8 cellular contexts compared by ENCODE assay signal in the genomic region with DNA sequence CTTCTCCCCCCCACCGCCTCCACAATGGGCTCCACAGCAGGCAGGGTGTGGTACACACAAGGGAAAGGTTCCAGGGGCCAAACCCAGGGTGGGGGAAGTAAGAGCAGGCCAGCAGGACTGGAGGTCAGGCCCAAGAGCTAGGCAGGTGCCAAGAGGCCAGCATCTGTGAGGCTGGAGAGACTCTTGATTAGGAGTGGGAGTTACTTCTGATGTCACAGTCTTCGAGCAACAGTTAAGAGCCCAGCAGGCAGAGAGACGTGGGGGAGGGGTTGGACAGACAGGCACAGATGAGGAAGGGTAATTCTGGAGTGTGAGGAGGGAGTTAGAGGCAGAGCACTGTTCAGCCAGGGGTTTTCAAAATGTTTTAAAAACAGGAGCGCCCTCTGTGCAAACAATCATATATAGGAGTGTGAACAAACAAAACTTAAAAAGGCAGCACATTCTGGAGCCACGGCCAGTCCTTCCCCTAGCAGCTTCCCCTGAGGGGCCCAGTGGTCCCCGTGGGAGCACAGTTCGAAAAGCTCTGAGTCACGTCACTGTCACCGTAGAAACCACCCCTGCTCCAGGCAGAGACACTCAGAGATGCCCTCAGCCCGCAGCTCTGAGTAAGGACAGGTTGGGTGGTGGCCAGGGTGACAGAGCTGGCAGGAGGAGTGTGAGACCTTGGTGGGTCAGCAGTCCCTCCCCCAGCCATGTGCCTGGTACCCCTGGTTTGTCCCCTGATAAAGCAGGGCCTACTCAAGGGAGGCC. TPM values are rescaled to one million over a fixed set of nuclear protein-coding genes. Genes with fewer than 3 reads are reported as not detected.
A peak's percentile ranks its signal among the peaks of the same experiment; 100 is the strongest.
DNase-seq lines count a peak whose midpoint lies in the region; ATAC-seq and TF ChIP-seq lines count a peak whose summit lies in the region.

No MANE protein-coding gene starts in this region.

- DNase-seq in EH (ENCODE audit: low read depth) (peak; percentile 88), type B pancreatic cell (ENCODE audit: extremely low spot score, unreplicated experiment) (no peak)
- no peak for DNase-seq in CD8-positive, alpha-beta T cell

- H3K36me3 ChIP-seq in OCI-LY3 (replicated peaks; ENCODE audit: low read depth, low read length) (no peaks in the 10 kb centered on the region), mesodermal cell (ENCODE audit: control insufficient read depth, insufficient read depth, low read length) (peaks cover 6% of the 10 kb centered on the region)
- no peaks in the 10 kb centered on the region for H3K36me3 ChIP-seq in CD8-positive, alpha-beta T cell (ENCODE audit: insufficient read depth, low read length)

- peak overlapping the region; percentile 32 for H3K4me3 Mint-ChIP-seq in type B pancreatic cell
- H3K4me3 Mint-ChIP-seq in CD8-positive, alpha-beta T cell: no peak overlapping the region

- no peak for TF ChIP-seq CTCF in OCI-LY3 (IDR thresholded peaks at IDR 0.05; ENCODE audit: low read depth, low read length)
- no peak for TF ChIP-seq CTCF in type B pancreatic cell (conservative IDR thresholded peaks at IDR 0.05)
- TF ChIP-seq CTCF in CD8-positive, alpha-beta T cell (IDR thresholded peaks at IDR 0.05): no peak

- POLR2A ChIA-PET in CD8-positive, alpha-beta T cell (lab: Charles Lee): no interaction called here

- H3K9me3 ChIP-seq in OCI-LY3 (ENCODE audit: insufficient read depth, low read length) (no peaks in the 10 kb centered on the region), mesodermal cell (ENCODE audit: control insufficient read depth, low read length) (no peaks in the 10 kb centered on the region)
- no peaks in the 10 kb centered on the region for H3K9me3 ChIP-seq in CD8-positive, alpha-beta T cell (ENCODE audit: low read length)

- H3K9ac ChIP-seq in OCI-LY3 (ENCODE audit: low read length): no peak overlapping the region

- no peaks in the 10 kb centered on the region for H3K79me2 ChIP-seq in OCI-LY3 (ENCODE audit: low read length)

- no peaks in the 10 kb centered on the region for H3K36me3 Mint-ChIP-seq in type B pancreatic cell
- H3K36me3 Mint-ChIP-seq in CD8-positive, alpha-beta T cell: peaks cover 24% of the 10 kb centered on the region

- 38 to 45% methylated on average over 8 to 9 of the region's 10 CpGs for WGBS in mesodermal cell (ENCODE audit: insufficient coverage in 2 of 2), 2 experiments

- no peaks in the 10 kb centered on the region for H3K9me3 Mint-ChIP-seq in type B pancreatic cell
- no peaks in the 10 kb centered on the region for H3K9me3 Mint-ChIP-seq in CD8-positive, alpha-beta T cell

- H3K27ac Mint-ChIP-seq in type B pancreatic cell: peak overlapping the region; percentile 80
- H3K27ac Mint-ChIP-seq in CD8-positive, alpha-beta T cell: no peak overlapping the region

- H3K4me3 ChIP-seq in OCI-LY3 (ENCODE audit: low read length) (no peak overlapping the region), mesodermal cell (ENCODE audit: extremely low read depth, insufficient read depth, low read length, poor library complexity, severe bottlenecking) (no peak overlapping the region)
- no peak overlapping the region for H3K4me3 ChIP-seq in CD8-positive, alpha-beta T cell (ENCODE audit: low read depth, low read length)

- no peak overlapping the region for H2AFZ ChIP-seq in OCI-LY3 (ENCODE audit: low read depth, low read length)

- peaks cover 22% of the 10 kb centered on the region for H3K4me1 Mint-ChIP-seq in type B pancreatic cell (ENCODE audit: unreplicated experiment)
- peaks cover 5% of the 10 kb centered on the region for H3K4me1 Mint-ChIP-seq in CD8-positive, alpha-beta T cell (ENCODE audit: low read depth)

- H3K4me1 ChIP-seq in OCI-LY3 (ENCODE audit: low read length): peaks cover 10% of the 10 kb centered on the region
- peaks cover 19% of the 10 kb centered on the region for H3K4me1 ChIP-seq in mesodermal cell (ENCODE audit: control insufficient read depth, insufficient read depth, low read length, poor library complexity, severe bottlenecking)
- no peaks in the 10 kb centered on the region for H3K4me1 ChIP-seq in CD8-positive, alpha-beta T cell (ENCODE audit: insufficient read depth, low read length)

- no peaks in the 10 kb centered on the region for H3K27me3 Mint-ChIP-seq in type B pancreatic cell
- no peaks in the 10 kb centered on the region for H3K27me3 Mint-ChIP-seq in CD8-positive, alpha-beta T cell (ENCODE audit: low read depth)

- no peaks in the 10 kb centered on the region for H3K27me3 ChIP-seq in OCI-LY3 (ENCODE audit: low read depth, low read length)
- no peaks in the 10 kb centered on the region for H3K27me3 ChIP-seq in CD8-positive, alpha-beta T cell (ENCODE audit: insufficient read depth, low read length)

- intact Hi-C loops in CD8-positive, alpha-beta T cell (cut with DNase I, micrococcal nuclease): no loop called here

- ATAC-seq in HG02840 (IDR thresholded peaks at IDR 0.05; ENCODE audit: low FRiP score, unreplicated experiment) (peak; percentile 54), HG02970 (IDR thresholded peaks at IDR 0.05; ENCODE audit: low FRiP score, unreplicated experiment) (no peak)
- no peak for ATAC-seq in CD8-positive, alpha-beta T cell

- peak overlapping the region; percentile 14; the same call in 1 of the 2 replicates for H3K27ac ChIP-seq in OCI-LY3 (ENCODE audit: low read length)
- H3K27ac ChIP-seq in cingulate gyrus (ENCODE audit: low read depth, low read length): peak overlapping the region; percentile 72
- H3K27ac ChIP-seq in mesodermal cell (ENCODE audit: low read depth, low read length, severe bottlenecking): peak overlapping the region; percentile 87
- H3K27ac ChIP-seq in CD8-positive, alpha-beta T cell (ENCODE audit: low read depth, low read length): no peak overlapping the region

- 0 out of 2 replicates have a peak overlapping the region, but pooled peaks have one; percentile 20 for H3K4me2 ChIP-seq in OCI-LY3 (ENCODE audit: low read length)

- CTCF ChIA-PET in CD8-positive, alpha-beta T cell (lab: Charles Lee): interaction anchor here (0.9 to 19.1 kb wide), 7 partner anchors 13 to 298 kb away, joined by 3 to 303 read pairs (median 41); no protein-coding TSS in a partner anchor

- H4K20me1 ChIP-seq in OCI-LY3 (ENCODE audit: insufficient read depth, low read length): no peaks in the 10 kb centered on the region

RNA-seq across cellular contexts. Expression of a gene that starts 55.6 kb away (rescaled TPM):
- 24.1 TPM for polyA plus RNA-seq in mesodermal cell (2013, experiment 1 of 2)
- 20.2 TPM for polyA plus RNA-seq in mesodermal cell (2013, experiment 2 of 2)
- 28.8 and 41.9 TPM in 2 replicates for total RNA-seq in type B pancreatic cell (ENCODE audit: low replicate concordance)
- 10 to 100 TPM; 17.9 to 18.3 TPM for total RNA-seq in CD8-positive, alpha-beta T cell
